Comparison of ENCODE assay signal across 8 cellular contexts in genomic region chr11:118689852-118690552, GRCh38. TPM values are rescaled to one million over a fixed set of nuclear protein-coding genes. Genes with fewer than 3 reads are reported as not detected.
DNase-seq lines count a peak whose midpoint lies in the region; ATAC-seq and TF ChIP-seq lines count a peak whose summit lies in the region.

No MANE protein-coding gene starts in this region.

- H3K27ac ChIP-seq in AG04450 (ENCODE audit: low read depth, low read length) (no peak overlapping the region), cingulate gyrus (ENCODE audit: low read depth, low read length) (peak overlapping the region; percentile 98)

- CTCF ChIA-PET in AG04450 (lab: Charles Lee): interaction anchor here (0.6 to 5.3 kb wide), 54 partner anchors 9 to 650 kb away, joined by 3 to 63 read pairs (median 5); partner anchors contain the start of genes BCL9L, DDX6 and UPK2

- peak overlapping the region; percentile 51 for H3K4me3 ChIP-seq in AG04450 (ENCODE audit: low read depth, low read length)

- ATAC-seq in GM18909 (IDR thresholded peaks at IDR 0.05; ENCODE audit: poor library complexity, unreplicated experiment): peak; percentile 78
- ATAC-seq in HG03354 (IDR thresholded peaks at IDR 0.05; ENCODE audit: poor library complexity, severe bottlenecking, unreplicated experiment): peak; percentile 92
- ATAC-seq in left colon: peak; percentile 93

- H3K27me3 ChIP-seq in AG04450 (ENCODE audit: control insufficient read depth, insufficient read depth, low read length): peaks cover 3% of the 10 kb centered on the region

- peak; percentile 43 for DNase-seq in AG04450 (ENCODE audit: low read depth, low spot score)
- peak; percentile 90 for DNase-seq in NCI-H446 treated with DMSO at 0.1 percent for 48 hours (lab: John Stamatoyannopoulos, UW)
- DNase-seq in activated CD4-positive, alpha-beta T cell treated with anti-CD3 and anti-CD28 coated beads for 4 hours: peak; percentile 80 to 82
- DNase-seq in left colon: peak; percentile 69 to 98
- DNase-seq in stimulated activated CD4-positive, alpha-beta T cell treated with anti-CD3 and anti-CD28 coated beads, Interleukin-1b, Interleukin-23, amount 100 ng/mL, for 1 hour (ENCODE audit: low read depth in 2 of 2): peak; percentile 56 to 65

- H3K9me3 ChIP-seq in AG04450 (ENCODE audit: control insufficient read depth, insufficient read depth, low read length): peaks cover 3% of the 10 kb centered on the region

- intact Hi-C loops in left colon (cut with DNase I, micrococcal nuclease): loop anchor here (5.0 to 10.0 kb wide), 2 partner anchors 265 to 267 kb away; partner anchors contain the start of gene UPK2 (in 2 of the 2)

- POLR2A ChIA-PET in AG04450 (lab: Yijun Ruan, JAX): no interaction called here

- TF ChIP-seq CTCF in AG04450 (IDR thresholded peaks at IDR 0.05; ENCODE audit: low read depth, low read length): peak; percentile 76

RNA-seq across cellular contexts. Expression of gene TREH, which starts 10.6 kb away (rescaled TPM):
- not detected in 2 replicates for polyA plus RNA-seq in AG04450 (2011; rRNA removed)
- not detected in 2 replicates for polyA minus RNA-seq in AG04450 (2011; rRNA and poly(A)+ RNA removed)
- 1 to 10 TPM; 1.2 to 3.3 TPM for total RNA-seq in left colon
